1 cellular context compared by ENCODE assay signal in the genomic region with DNA sequence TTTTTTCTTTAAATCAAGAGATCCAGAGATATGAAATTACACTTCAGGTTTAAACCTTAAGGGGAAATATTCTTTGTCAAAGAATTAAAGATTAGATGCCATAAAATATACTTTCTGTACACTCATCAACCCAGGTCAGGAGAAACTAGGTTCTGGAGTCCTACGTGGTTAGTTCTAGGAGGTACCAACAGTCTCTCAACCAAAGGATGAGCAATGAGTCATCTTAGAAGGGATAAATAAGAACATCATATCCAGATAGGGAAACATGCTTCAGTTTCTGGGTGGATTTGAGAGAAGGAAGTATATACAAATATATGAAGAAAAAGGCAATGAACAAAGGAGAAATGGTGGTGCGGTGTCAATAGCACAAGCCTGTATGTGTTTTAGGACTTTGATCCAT.
TF ChIP-seq lines count a peak whose summit lies in the region.

No MANE protein-coding gene starts in this region.

TF ChIP-seq in SK-N-SH treated with all-trans-retinoic acid at 6 μM for 48 hours, 23 proteins besides CTCF, POLR2A, EP300 and RAD21 (continued from another document):
- TF ChIP-seq, protein P1, sequence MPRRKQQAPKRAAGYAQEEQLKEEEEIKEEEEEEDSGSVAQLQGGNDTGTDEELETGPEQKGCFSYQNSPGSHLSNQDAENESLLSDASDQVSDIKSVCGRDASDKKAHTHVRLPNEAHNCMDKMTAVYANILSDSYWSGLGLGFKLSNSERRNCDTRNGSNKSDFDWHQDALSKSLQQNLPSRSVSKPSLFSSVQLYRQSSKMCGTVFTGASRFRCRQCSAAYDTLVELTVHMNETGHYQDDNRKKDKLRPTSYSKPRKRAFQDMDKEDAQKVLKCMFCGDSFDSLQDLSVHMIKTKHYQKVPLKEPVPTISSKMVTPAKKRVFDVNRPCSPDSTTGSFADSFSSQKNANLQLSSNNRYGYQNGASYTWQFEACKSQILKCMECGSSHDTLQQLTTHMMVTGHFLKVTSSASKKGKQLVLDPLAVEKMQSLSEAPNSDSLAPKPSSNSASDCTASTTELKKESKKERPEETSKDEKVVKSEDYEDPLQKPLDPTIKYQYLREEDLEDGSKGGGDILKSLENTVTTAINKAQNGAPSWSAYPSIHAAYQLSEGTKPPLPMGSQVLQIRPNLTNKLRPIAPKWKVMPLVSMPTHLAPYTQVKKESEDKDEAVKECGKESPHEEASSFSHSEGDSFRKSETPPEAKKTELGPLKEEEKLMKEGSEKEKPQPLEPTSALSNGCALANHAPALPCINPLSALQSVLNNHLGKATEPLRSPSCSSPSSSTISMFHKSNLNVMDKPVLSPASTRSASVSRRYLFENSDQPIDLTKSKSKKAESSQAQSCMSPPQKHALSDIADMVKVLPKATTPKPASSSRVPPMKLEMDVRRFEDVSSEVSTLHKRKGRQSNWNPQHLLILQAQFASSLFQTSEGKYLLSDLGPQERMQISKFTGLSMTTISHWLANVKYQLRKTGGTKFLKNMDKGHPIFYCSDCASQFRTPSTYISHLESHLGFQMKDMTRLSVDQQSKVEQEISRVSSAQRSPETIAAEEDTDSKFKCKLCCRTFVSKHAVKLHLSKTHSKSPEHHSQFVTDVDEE (CRISPR knock-in tag; IDR thresholded peaks at IDR 0.05): no peak
- TF ChIP-seq, protein P2, sequence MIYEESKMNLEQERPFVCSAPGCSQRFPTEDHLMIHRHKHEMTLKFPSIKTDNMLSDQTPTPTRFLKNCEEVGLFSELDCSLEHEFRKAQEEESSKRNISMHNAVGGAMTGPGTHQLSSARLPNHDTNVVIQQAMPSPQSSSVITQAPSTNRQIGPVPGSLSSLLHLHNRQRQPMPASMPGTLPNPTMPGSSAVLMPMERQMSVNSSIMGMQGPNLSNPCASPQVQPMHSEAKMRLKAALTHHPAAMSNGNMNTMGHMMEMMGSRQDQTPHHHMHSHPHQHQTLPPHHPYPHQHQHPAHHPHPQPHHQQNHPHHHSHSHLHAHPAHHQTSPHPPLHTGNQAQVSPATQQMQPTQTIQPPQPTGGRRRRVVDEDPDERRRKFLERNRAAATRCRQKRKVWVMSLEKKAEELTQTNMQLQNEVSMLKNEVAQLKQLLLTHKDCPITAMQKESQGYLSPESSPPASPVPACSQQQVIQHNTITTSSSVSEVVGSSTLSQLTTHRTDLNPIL (CRISPR knock-in tag; IDR thresholded peaks at IDR 0.05; ENCODE audit: low read depth): no peak
- no peak for TF ChIP-seq OSR1 (CRISPR knock-in tag; IDR thresholded peaks at IDR 0.05)
TF ChIP-seq in SK-N-SH treated with all-trans-retinoic acid at 6 μM for 48 hours: peak in this region for 0.
